1 cellular context compared by ENCODE assay signal in genomic region chr14:69611264-69612013, GRCh38.
A peak's percentile ranks its signal among the peaks of the same experiment; 100 is the strongest.
TF ChIP-seq lines count a peak whose summit lies in the region.

SUSD6 (plus strand) TSS chr14:69611596; CDS start chr14:69658593, 46,997 bp downstream.

TF ChIP-seq in HepG2, 621 proteins besides CTCF, POLR2A, EP300 and RAD21 (continued from another document):
- peak; percentile 65; the same call in 1 of the 2 replicates for TF ChIP-seq ARID4A (CRISPR knock-in tag; IDR thresholded peaks at IDR 0.05; ENCODE audit: borderline replicate concordance)
- TF ChIP-seq GATAD1 (CRISPR knock-in tag; IDR thresholded peaks at IDR 0.05), result no peak; the same call in 1 of the 2 replicates
- peak; percentile 78 for TF ChIP-seq GMEB1 (CRISPR knock-in tag; IDR thresholded peaks at IDR 0.05; ENCODE audit: borderline replicate concordance)
- no peak for TF ChIP-seq MLLT10 (CRISPR knock-in tag; IDR thresholded peaks at IDR 0.05)
- no peak for TF ChIP-seq ZNF7 (CRISPR knock-in tag; IDR thresholded peaks at IDR 0.05)
- TF ChIP-seq ZFY (CRISPR knock-in tag; IDR thresholded peaks at IDR 0.05), result peak; percentile 61
- TF ChIP-seq PPARG (CRISPR knock-in tag; conservative IDR thresholded peaks at IDR 0.05), result 0 out of 2 replicates have a peak, but pooled peaks have one; percentile 7
- TF ChIP-seq PHF8 (CRISPR knock-in tag; IDR thresholded peaks at IDR 0.05), result peak; percentile 53
- TF ChIP-seq SP140L (CRISPR knock-in tag; IDR thresholded peaks at IDR 0.05; ENCODE audit: borderline replicate concordance), result no peak
- TF ChIP-seq KMT2B (CRISPR knock-in tag; IDR thresholded peaks at IDR 0.05), result peak; percentile 18; the same call in 1 of the 2 replicates
- TF ChIP-seq RBFOX2 (IDR thresholded peaks at IDR 0.05; ENCODE audit: low read depth, low read length), result 0 out of 2 replicates have a peak, but pooled peaks have one; percentile 42
- no peak for TF ChIP-seq ZFP36L1 (CRISPR knock-in tag; IDR thresholded peaks at IDR 0.05)
- TF ChIP-seq SAP130 (CRISPR knock-in tag; IDR thresholded peaks at IDR 0.05; ENCODE audit: low read depth), result peak; percentile 44
- no peak for TF ChIP-seq FOXP4 (CRISPR knock-in tag; IDR thresholded peaks at IDR 0.05)
- peak; percentile 80; the same call in 1 of the 2 replicates for TF ChIP-seq UBTF (CRISPR knock-in tag; IDR thresholded peaks at IDR 0.05)
- 0 out of 2 replicates have a peak, but pooled peaks have one; percentile 31 for TF ChIP-seq HOXA5 (CRISPR knock-in tag; IDR thresholded peaks at IDR 0.05)
- TF ChIP-seq THAP11 (CRISPR knock-in tag; IDR thresholded peaks at IDR 0.05), result peak; percentile 47; the same call in 1 of the 2 replicates
- no peak for TF ChIP-seq RBM22 (optimal IDR thresholded peaks at IDR 0.05; ENCODE audit: low read length)
- no peak for TF ChIP-seq ZNF230 (CRISPR knock-in tag; IDR thresholded peaks at IDR 0.05)
- TF ChIP-seq KAT8 (CRISPR knock-in tag; IDR thresholded peaks at IDR 0.05), result 0 out of 2 replicates have a peak, but pooled peaks have one; percentile 23
- no peak for TF ChIP-seq ZNF24 (IDR thresholded peaks at IDR 0.05)
- 0 out of 2 replicates have a peak, but pooled peaks have one; percentile 11 for TF ChIP-seq ZNF430 (CRISPR knock-in tag; IDR thresholded peaks at IDR 0.05)
- no peak for TF ChIP-seq ZNF18 (CRISPR knock-in tag; IDR thresholded peaks at IDR 0.05; ENCODE audit: insufficient replicate concordance)
- 0 out of 2 replicates have a peak, but pooled peaks have one; percentile 9 for TF ChIP-seq ELF3 (CRISPR knock-in tag; IDR thresholded peaks at IDR 0.05)
- 0 out of 2 replicates have a peak, but pooled peaks have one; percentile 34 for TF ChIP-seq ZNF264 (CRISPR knock-in tag; IDR thresholded peaks at IDR 0.05)
- TF ChIP-seq PRPF4 (IDR thresholded peaks at IDR 0.05; ENCODE audit: low read depth, low read length, poor library complexity, severe bottlenecking), result no peak
- TF ChIP-seq ZNF562 (CRISPR knock-in tag; IDR thresholded peaks at IDR 0.05; ENCODE audit: borderline replicate concordance), result no peak
- no peak for TF ChIP-seq DMTF1 (CRISPR knock-in tag; IDR thresholded peaks at IDR 0.05)
- TF ChIP-seq POLR2G (IDR thresholded peaks at IDR 0.05; ENCODE audit: low read depth, low read length), result peak; percentile 29; the same call in 1 of the 2 replicates
- TF ChIP-seq HNRNPK (IDR thresholded peaks at IDR 0.05; ENCODE audit: low read depth, low read length, poor library complexity, severe bottlenecking), result peak; percentile 72
- 0 out of 4 replicates have a peak, but pooled peaks of 1 of the 2 experiments have one; percentile 23 for TF ChIP-seq KLF16 (CRISPR knock-in tag; IDR thresholded peaks at IDR 0.05)
- peak; percentile 18; the same call in 1 of the 2 replicates for TF ChIP-seq MAZ (IDR thresholded peaks at IDR 0.05; ENCODE audit: borderline replicate concordance, low read depth, low read length)
- TF ChIP-seq MAZ (CRISPR knock-in tag; IDR thresholded peaks at IDR 0.05; ENCODE audit: low read depth), result no peak
- TF ChIP-seq MAX (IDR thresholded peaks at IDR 0.05), result peak; percentile 72
- no peak for TF ChIP-seq CENPT (CRISPR knock-in tag; IDR thresholded peaks at IDR 0.05; ENCODE audit: low read depth)
- 0 out of 2 replicates have a peak, but pooled peaks have one; percentile 5 for TF ChIP-seq HOXD1 (CRISPR knock-in tag; IDR thresholded peaks at IDR 0.05)
